ENCODE assay signal across 27 cellular contexts in genomic region chr2:2294183-2294675, GRCh38. TPM values are rescaled to one million over a fixed set of nuclear protein-coding genes. Genes with fewer than 3 reads are reported as not detected.
"Had no signal": no experiment of that assay in that cellular context is flagged by ENCODE, and none has a peak within 500 bp of the region (broad histone marks: within the 10 kb centered on the region; RNA-seq: fewer than 3 reads in every experiment).

No MANE protein-coding gene starts in this region.

- H3K4me3 Mint-ChIP-seq: activated CD8-positive, alpha-beta T cell treated with anti-CD3 and anti-CD28 coated beads for 36 hours; activated naive CD8-positive, alpha-beta T cell treated with anti-CD3 and anti-CD28 coated beads, Interleukin-2, amount 50 U/mL, for 24 hours; activated T-helper 1 cell treated with anti-CD3 and anti-CD28 coated beads, Interleukin-12 subunit alpha, Interleukin-12 subunit beta, Interleukin-2, Interleukin-4 antibody, amounts not matched to agents 30 ng/mL and 10 ng/mL and 1 ng/mL, durations not matched to agents 14 hours and 24 hours and 36 hours; central memory CD8-positive, alpha-beta T cell had no signal

- DNase-seq: activated CD4-positive, CD25-positive, alpha-beta regulatory T cell; activated CD8-positive, alpha-beta memory T cell treated with anti-CD3 and anti-CD28 coated beads, Interleukin-2, amount 50 U/mL, for 4 hours; activated CD8-positive, alpha-beta T cell treated with anti-CD3 and anti-CD28 coated beads for 36 hours; activated effector memory CD4-positive, alpha-beta T cell treated with Interleukin-2 at 50 U/mL for 16 hours; activated naive CD4-positive, alpha-beta T cell treated with Interleukin-2 at 50 U/mL for 16 hours; activated naive CD8-positive, alpha-beta T cell treated with anti-CD3 and anti-CD28 coated beads, Interleukin-2, amount 50 U/mL, for 24 hours; activated T-cell treated with anti-CD3 and anti-CD28 coated beads, Interleukin-2, amount 50 U/mL, for 1 hour; amniotic stem cell; body of pancreas; MM.1S; NCI-H1048; NCI-H1930; NCI-H2171; NCI-H2227 treated with DMSO at 0.1 percent for 48 hours; NCI-H446 treated with DMSO at 0.1 percent for 48 hours; NCI-H524 treated with DMSO at 0.1 percent for 48 hours; NCI-H748 treated with DMSO at 0.1 percent for 48 hours; Peyer's patch; Right ventricle myocardium superior; SJCRH30; T-helper 2 cell; T1000 had no signal

- H3K27ac ChIP-seq: ascending aorta, body of pancreas, Peyer's patch, RWPE1, SJCRH30 had no signal

- H3K36me3 ChIP-seq: ascending aorta, Peyer's patch, SJCRH30 had no signal

- H3K27ac Mint-ChIP-seq: activated CD8-positive, alpha-beta T cell treated with anti-CD3 and anti-CD28 coated beads for 36 hours; activated naive CD4-positive, alpha-beta T cell treated with anti-CD3 and anti-CD28 coated beads, Interleukin-2, amount 50 U/mL, for 72 hours; activated naive CD8-positive, alpha-beta T cell treated with anti-CD3 and anti-CD28 coated beads, Interleukin-2, amount 50 U/mL, for 24 hours; activated T-helper 1 cell treated with anti-CD3 and anti-CD28 coated beads, Interleukin-12 subunit alpha, Interleukin-12 subunit beta, Interleukin-2, Interleukin-4 antibody, amounts not matched to agents 30 ng/mL and 10 ng/mL and 1 ng/mL, durations not matched to agents 14 hours and 24 hours and 36 hours had no signal

- ATAC-seq: activated CD8-positive, alpha-beta T cell treated with anti-CD3 and anti-CD28 coated beads for 36 hours; activated naive CD4-positive, alpha-beta T cell treated with anti-CD3 and anti-CD28 coated beads, Interleukin-2, amount 50 U/mL, for 72 hours; activated naive CD8-positive, alpha-beta T cell treated with anti-CD3 and anti-CD28 coated beads, Interleukin-2, amount 50 U/mL, for 24 hours; body of pancreas had no signal

- H3K4me1 ChIP-seq: ascending aorta, body of pancreas, Peyer's patch, SJCRH30 had no signal

- H3K36me3 Mint-ChIP-seq: activated naive CD4-positive, alpha-beta T cell treated with anti-CD3 and anti-CD28 coated beads, Interleukin-2, amount 50 U/mL, for 72 hours had no signal

- H3K9me3 Mint-ChIP-seq: activated CD8-positive, alpha-beta T cell treated with anti-CD3 and anti-CD28 coated beads for 36 hours; activated naive CD4-positive, alpha-beta T cell treated with anti-CD3 and anti-CD28 coated beads, Interleukin-2, amount 50 U/mL, for 72 hours; activated naive CD8-positive, alpha-beta T cell treated with anti-CD3 and anti-CD28 coated beads, Interleukin-2, amount 50 U/mL, for 24 hours; activated T-helper 1 cell treated with anti-CD3 and anti-CD28 coated beads, Interleukin-12 subunit alpha, Interleukin-12 subunit beta, Interleukin-2, Interleukin-4 antibody, amounts not matched to agents 30 ng/mL and 10 ng/mL and 1 ng/mL, durations not matched to agents 14 hours and 24 hours and 36 hours had no signal

- H3K9me3 ChIP-seq: ascending aorta, body of pancreas, SJCRH30 had no signal

- H3K27me3 Mint-ChIP-seq: activated naive CD8-positive, alpha-beta T cell treated with anti-CD3 and anti-CD28 coated beads, Interleukin-2, amount 50 U/mL, for 24 hours; central memory CD8-positive, alpha-beta T cell had no signal

- H3K4me1 Mint-ChIP-seq: activated naive CD8-positive, alpha-beta T cell treated with anti-CD3 and anti-CD28 coated beads, Interleukin-2, amount 50 U/mL, for 24 hours; central memory CD8-positive, alpha-beta T cell had no signal

- H3K4me3 ChIP-seq: ascending aorta, body of pancreas, Peyer's patch, SJCRH30 had no signal

- H3K27me3 ChIP-seq: ascending aorta, body of pancreas, Peyer's patch had no signal

RNA-seq across cellular contexts. Expression of gene MYT1L, which starts 36.8 kb away (rescaled TPM):
- total RNA-seq: activated CD8-positive, alpha-beta T cell treated with anti-CD3 and anti-CD28 coated beads for 36 hours; activated T-helper 1 cell treated with anti-CD3 and anti-CD28 coated beads, Interleukin-12 subunit alpha, Interleukin-12 subunit beta, Interleukin-2, Interleukin-4 antibody, amounts not matched to agents 30 ng/mL and 10 ng/mL and 1 ng/mL, durations not matched to agents 14 hours and 24 hours and 36 hours; ascending aorta; Right ventricle myocardium superior had no signal
